In genomic region chr17:743139-743538, GRCh38 we compare ENCODE assay signal across 22 cellular contexts.
"Had no signal": no experiment of that assay in that cellular context is flagged by ENCODE, and none has a peak within 500 bp of the region (broad histone marks: within the 10 kb centered on the region; RNA-seq: fewer than 3 reads in every experiment).

No MANE protein-coding gene starts in this region.

- H3K27me3 ChIP-seq: body of pancreas, foreskin keratinocyte, testis, uterus had no signal

- H3K27me3 Mint-ChIP-seq: activated T-helper 17 cell treated with anti-CD3 and anti-CD28 coated beads, Interleukin-2, amount 50 U/mL, for 72 hours; natural killer cell treated with Interleukin-12 subunit alpha and Interleukin-12 subunit beta and Interleukin-15 and Interleukin-18, amount 100 ng/mL, for 72 hours; T-cell had no signal

- H3K27ac ChIP-seq: body of pancreas, foreskin keratinocyte, left ventricle myocardium inferior, parathyroid adenoma, testis, uterus, VCaP had no signal

- H2AFZ ChIP-seq: parathyroid adenoma had no signal

- H3K4me1 ChIP-seq: body of pancreas, foreskin keratinocyte, left ventricle myocardium inferior, parathyroid adenoma, testis, uterus had no signal

- H3K9me3 ChIP-seq: body of pancreas, left ventricle myocardium inferior, testis, uterus had no signal

- H3K4me3 Mint-ChIP-seq: activated CD8-positive, alpha-beta T cell treated with anti-CD3 and anti-CD28 coated beads, Interleukin-2, amount 10 ng/mL, durations not matched to agents 7 days and 5 days; activated T-helper 17 cell treated with anti-CD3 and anti-CD28 coated beads, Interleukin-2, amount 50 U/mL, for 72 hours; mesothelial cell of epicardium; natural killer cell treated with Interleukin-12 subunit alpha and Interleukin-12 subunit beta and Interleukin-15 and Interleukin-18, amount 100 ng/mL, for 72 hours; T-cell; T-helper 2 cell treated with Interferon-gamma antibody and Interleukin-4, amounts not matched to agents 5 μg/mL and 100 μg/mL, for 36 hours had no signal

- H3K27ac Mint-ChIP-seq: activated CD8-positive, alpha-beta T cell treated with anti-CD3 and anti-CD28 coated beads, Interleukin-2, amount 10 ng/mL, durations not matched to agents 7 days and 5 days; activated T-helper 17 cell treated with anti-CD3 and anti-CD28 coated beads, Interleukin-2, amount 50 U/mL, for 72 hours; mesothelial cell of epicardium; natural killer cell treated with Interleukin-12 subunit alpha and Interleukin-12 subunit beta and Interleukin-15 and Interleukin-18, amount 100 ng/mL, for 72 hours; T-cell; T-helper 2 cell treated with Interferon-gamma antibody and Interleukin-4, amounts not matched to agents 5 μg/mL and 100 μg/mL, for 36 hours had no signal

- FAIRE-seq: endometrium had no signal

- H3K4me1 Mint-ChIP-seq: mesothelial cell of epicardium had no signal

- H3K9me3 Mint-ChIP-seq: activated T-helper 17 cell treated with anti-CD3 and anti-CD28 coated beads, Interleukin-2, amount 50 U/mL, for 72 hours; mesothelial cell of epicardium; natural killer cell treated with Interleukin-12 subunit alpha and Interleukin-12 subunit beta and Interleukin-15 and Interleukin-18, amount 100 ng/mL, for 72 hours; T-cell; T-helper 2 cell treated with Interferon-gamma antibody and Interleukin-4, amounts not matched to agents 5 μg/mL and 100 μg/mL, for 36 hours had no signal

- H3K36me3 ChIP-seq: uterus had no signal

- DNase-seq: activated CD4-positive, alpha-beta T cell treated with anti-CD3 and anti-CD28 coated beads, Interleukin-2, amount 50 U/mL, for 1 hour; activated CD4-positive, CD25-positive, alpha-beta regulatory T cell treated with anti-CD3 and anti-CD28 coated beads, Interleukin-2, amount 50 U/mL, for 72 hours; activated CD8-positive, alpha-beta T cell treated with anti-CD3 and anti-CD28 coated beads, Interleukin-2, amount 10 ng/mL, durations not matched to agents 7 days and 5 days; anterior cingulate cortex; body of pancreas; erythroblast; foreskin keratinocyte; left ventricle myocardium inferior; nucleus accumbens; right cardiac atrium; stimulated activated CD4-positive, alpha-beta T cell treated with anti-CD3 and anti-CD28 coated beads, Interleukin-1b, Interleukin-23, amount 100 ng/mL, for 48 hours; T-cell; testis; trophoblast cell; uterus had no signal

- H3K79me2 ChIP-seq: parathyroid adenoma had no signal

- H3K9ac ChIP-seq: parathyroid adenoma had no signal

- H3K4me3 ChIP-seq: body of pancreas, left ventricle myocardium inferior, testis, uterus had no signal

- ATAC-seq: activated CD8-positive, alpha-beta T cell treated with anti-CD3 and anti-CD28 coated beads, Interleukin-2, amount 10 ng/mL, durations not matched to agents 7 days and 5 days; activated T-helper 17 cell treated with anti-CD3 and anti-CD28 coated beads, Interleukin-2, amount 50 U/mL, for 72 hours; body of pancreas; foreskin keratinocyte; natural killer cell treated with Interleukin-12 subunit alpha and Interleukin-12 subunit beta and Interleukin-15 and Interleukin-18, amount 100 ng/mL, for 72 hours; right cardiac atrium; T-cell had no signal
